12 cellular contexts compared by ENCODE assay signal in genomic region chr13:93690139-93690538, GRCh38.
DNase-seq lines count a peak whose midpoint lies in the region; ATAC-seq, FAIRE-seq and TF ChIP-seq lines count a peak whose summit lies in the region.
"Had no signal": no experiment of that assay in that cellular context is flagged by ENCODE, and none has a peak within 500 bp of the region (broad histone marks: within the 10 kb centered on the region; RNA-seq: fewer than 3 reads in every experiment).

No MANE protein-coding gene starts in this region.

- FAIRE-seq in HepG2 (lab: Jason Lieb, UNC) = no peak

- H3K9me3 ChIP-seq in HepG2 (ENCODE audit: low read length) (no peaks in the 10 kb centered on the region), right lobe of liver (no peaks in the 10 kb centered on the region), SK-N-MC (ENCODE audit: low read depth, low read length) (no peaks in the 10 kb centered on the region)

- no peak for TF ChIP-seq POLR2A in HepG2 (IDR thresholded peaks at IDR 0.05; ENCODE audit: insufficient read depth in 1 of 2, low read depth in 2 of 2, low read length in 2 of 2)
- TF ChIP-seq POLR2A in right lobe of liver (IDR thresholded peaks at IDR 0.05) = no peak

- H3K36me3 ChIP-seq in HepG2 (replicated peaks in 1 of 2; ENCODE audit: control insufficient read depth in 1 of 2, insufficient read depth in 2 of 2, low read length in 2 of 2) (no peaks in the 10 kb centered on the region), right lobe of liver (no peaks in the 10 kb centered on the region), SK-N-MC (ENCODE audit: insufficient read depth, low read length) (no peaks in the 10 kb centered on the region)

- intact Hi-C loops in HepG2 (cut with micrococcal nuclease; ENCODE audit: unreplicated experiment) (no loop called here), right lobe of liver (cut with DNase I) (no loop called here)

- H3K4me3 ChIP-seq in HepG2 (replicated peaks in 1 of 3; ENCODE audit: insufficient read depth in 1 of 3, low read depth in 2 of 3, low read length in 3 of 3) = no peak overlapping the region
- no peak overlapping the region for H3K4me3 ChIP-seq in right lobe of liver
- H3K4me3 ChIP-seq in SK-N-MC = no peak overlapping the region
- H3K4me3 ChIP-seq in fibroblast of the aortic adventitia (ENCODE audit: low read depth, low read length) = no peak overlapping the region

- BruUV-seq in HepG2 (replicated peaks; lab: Mats Ljungman, UMichigan) = no TSS peak

- H3K4me1 ChIP-seq in HepG2 (ENCODE audit: insufficient read depth, low read length) (no peaks in the 10 kb centered on the region), right lobe of liver (no peaks in the 10 kb centered on the region)

- TF ChIP-seq CTCF in HepG2 (CRISPR knock-in tag; IDR thresholded peaks at IDR 0.05) (no peak), right lobe of liver (IDR thresholded peaks at IDR 0.05) (no peak), fibroblast of the aortic adventitia (IDR thresholded peaks at IDR 0.05; ENCODE audit: insufficient read depth, low read length) (no peak)

- WGBS in HepG2 (ENCODE audit: low lambda C conversion rate) = 90% methylated on average over 1 of the region's 1 CpG
- WGBS in right lobe of liver (ENCODE audit: insufficient coverage, low coverage, low lambda C conversion rate, missing lambda C conversion rate) = 86% methylated on average over 1 of the region's 1 CpG

- ATAC-seq in HepG2 = no peak
- ATAC-seq in right lobe of liver = no peak
- ATAC-seq in HG02623 (IDR thresholded peaks at IDR 0.05; ENCODE audit: unreplicated experiment) = no peak
- ATAC-seq in GM21360 (IDR thresholded peaks at IDR 0.05; ENCODE audit: unreplicated experiment) = no peak
- ATAC-seq: left ventricle myocardium superior had no signal

- no peak overlapping the region for H3K4me2 ChIP-seq in HepG2 (ENCODE audit: low read depth, low read length)

- no peak overlapping the region for H2AFZ ChIP-seq in HepG2 (ENCODE audit: low read length)

- no peak overlapping the region for H3K9ac ChIP-seq in HepG2 (ENCODE audit: insufficient read depth, low read depth, low read length)
- H3K9ac ChIP-seq in SK-N-MC (ENCODE audit: insufficient read length) = no peak overlapping the region

- H3K79me2 ChIP-seq in HepG2 (ENCODE audit: insufficient read depth, low read length) = no peaks in the 10 kb centered on the region

- POLR2A ChIA-PET in HepG2 (lab: Yijun Ruan, JAX) = no interaction called here

- DNase-seq in HepG2 (ENCODE audit: low spot score) = peak; percentile 10
- no peak for DNase-seq in right lobe of liver
- DNase-seq in SK-N-MC (ENCODE audit: low read depth, low spot score) = peak; percentile 12
- DNase-seq in fibroblast of the aortic adventitia (ENCODE audit: low read depth) = peak; percentile 48
- DNase-seq in NCI-H1694 (lab: John Stamatoyannopoulos, UW) = no peak
- DNase-seq in NCI-H526 treated with DMSO at 0.1 percent for 48 hours (lab: John Stamatoyannopoulos, UW) = no peak
- DNase-seq: activated B cell treated with CpG ODN at 0.5 μM for 24 hours; left ventricle myocardium superior; stimulated activated CD8-positive, alpha-beta memory T cell treated with anti-CD3 and anti-CD28 coated beads, Interleukin-4, amount 100 ng/mL, for 48 hours had no signal

- no peak for TF ChIP-seq EP300 in HepG2 (IDR thresholded peaks at IDR 0.05; ENCODE audit: low read depth in 2 of 2, low read length in 2 of 2)
- no peak for TF ChIP-seq EP300 in HepG2 (CRISPR knock-in tag; IDR thresholded peaks at IDR 0.05; ENCODE audit: borderline replicate concordance)

- CTCF ChIA-PET in HepG2 (lab: Yijun Ruan, JAX; ENCODE audit: low intra/inter-chr PET ratio, low total read pairs) = no interaction called here

- TF ChIP-seq RAD21 in HepG2 (CRISPR knock-in tag; IDR thresholded peaks at IDR 0.05) = no peak

- peaks cover 2% of the 10 kb centered on the region; the same call in 1 of the 2 replicates for H4K20me1 ChIP-seq in HepG2 (ENCODE audit: insufficient read depth, low read length)

- H3K27ac ChIP-seq in HepG2 (ENCODE audit: extremely low read length, insufficient read depth, low read length) = no peak overlapping the region
- H3K27ac ChIP-seq in right lobe of liver = no peak overlapping the region
- H3K27ac ChIP-seq in SK-N-MC = no peak overlapping the region
- H3K27ac ChIP-seq: RWPE1 had no signal

- H3K27me3 ChIP-seq in HepG2 (ENCODE audit: control insufficient read depth in 1 of 2, insufficient read depth in 2 of 2, low read length in 2 of 2) = no peaks in the 10 kb centered on the region; a peak in 1 of 5 replicates
- H3K27me3 ChIP-seq in right lobe of liver = no peaks in the 10 kb centered on the region

- in situ Hi-C loops in HepG2 (cut with HindIII; ENCODE audit: extremely low pct_ligation_motif_present, low pct_unique_long_range_greater_than_20kb) = no loop called here

TF ChIP-seq in HepG2, 621 proteins besides CTCF, POLR2A, EP300 and RAD21:
- TF ChIP-seq REST (IDR thresholded peaks at IDR 0.05; ENCODE audit: borderline replicate concordance in 1 of 2, low read depth in 1 of 2, low read length in 2 of 2) (peak; percentile 51 to 96), MIER2 (CRISPR knock-in tag; IDR thresholded peaks at IDR 0.05) (peak; percentile 92), NFIC (IDR thresholded peaks at IDR 0.05; ENCODE audit: low read length) (no peak), EHMT2 (IDR thresholded peaks at IDR 0.05; ENCODE audit: borderline replicate concordance, low read depth, low read length) (peak; percentile 54; the same call in 1 of the 2 replicates)
TF ChIP-seq in HepG2: peak in this region for 3.

Comparison
In these comparisons a context has a peak if more than half of its experiments do, and no peak if none do; other contexts are left out.
1. DNase-seq: peak in HepG2 (single experiment), SK-N-MC (single experiment) and fibroblast of the aortic adventitia (single experiment); none in right lobe of liver (0 of 3), NCI-H1694 (single experiment) and NCI-H526 treated with DMSO at 0.1 percent for 48 hours (single experiment).